Comparison of ENCODE assay signal across 8 cellular contexts in the genomic region with DNA sequence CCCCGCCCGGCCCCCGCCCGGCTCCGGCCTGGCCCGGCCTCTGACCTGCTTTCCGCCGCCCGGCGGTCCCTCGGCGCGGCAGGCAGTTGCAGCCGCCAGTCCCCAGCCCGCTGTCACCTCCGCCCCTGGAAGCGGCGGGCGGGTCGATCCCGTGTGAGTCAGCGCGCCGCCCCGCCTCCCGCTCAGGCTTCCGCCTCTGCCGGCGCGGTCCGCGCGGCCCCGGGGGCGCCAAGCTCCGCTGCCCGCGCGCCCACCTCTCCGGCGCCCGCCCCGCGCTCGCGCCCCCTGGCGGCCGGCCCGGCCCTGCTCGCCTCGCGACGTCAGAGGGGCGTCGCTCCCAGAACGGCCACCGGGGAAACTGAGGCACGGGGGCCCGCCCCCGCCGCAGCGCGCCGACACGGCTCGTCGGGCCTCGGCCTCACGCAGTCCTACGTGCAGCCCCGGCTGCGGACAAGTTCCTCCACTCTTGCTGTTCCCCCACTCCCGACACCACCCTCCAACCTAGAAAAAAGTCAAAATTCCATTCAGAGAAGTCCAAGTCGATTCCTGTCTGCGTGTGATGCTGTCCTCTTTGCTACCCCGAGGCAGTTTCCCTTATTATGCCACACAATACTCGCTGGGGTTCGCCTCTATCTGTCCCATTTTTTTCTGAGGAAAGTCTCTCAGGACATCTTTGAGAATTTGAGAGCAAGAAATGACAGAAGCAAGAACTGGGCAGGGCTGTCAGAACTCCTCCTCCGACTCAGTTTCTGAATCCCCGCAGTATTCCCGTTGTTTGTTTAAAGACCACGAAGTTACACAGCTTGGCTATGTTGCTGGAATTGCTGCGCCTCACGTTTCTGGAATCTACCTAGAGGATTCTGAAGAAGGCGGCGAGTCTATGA. TPM values are rescaled to one million over a fixed set of nuclear protein-coding genes. Genes with fewer than 3 reads are reported as not detected.
DNase-seq lines count a peak whose midpoint lies in the region; ATAC-seq and TF ChIP-seq lines count a peak whose summit lies in the region.

A gene with protein sequence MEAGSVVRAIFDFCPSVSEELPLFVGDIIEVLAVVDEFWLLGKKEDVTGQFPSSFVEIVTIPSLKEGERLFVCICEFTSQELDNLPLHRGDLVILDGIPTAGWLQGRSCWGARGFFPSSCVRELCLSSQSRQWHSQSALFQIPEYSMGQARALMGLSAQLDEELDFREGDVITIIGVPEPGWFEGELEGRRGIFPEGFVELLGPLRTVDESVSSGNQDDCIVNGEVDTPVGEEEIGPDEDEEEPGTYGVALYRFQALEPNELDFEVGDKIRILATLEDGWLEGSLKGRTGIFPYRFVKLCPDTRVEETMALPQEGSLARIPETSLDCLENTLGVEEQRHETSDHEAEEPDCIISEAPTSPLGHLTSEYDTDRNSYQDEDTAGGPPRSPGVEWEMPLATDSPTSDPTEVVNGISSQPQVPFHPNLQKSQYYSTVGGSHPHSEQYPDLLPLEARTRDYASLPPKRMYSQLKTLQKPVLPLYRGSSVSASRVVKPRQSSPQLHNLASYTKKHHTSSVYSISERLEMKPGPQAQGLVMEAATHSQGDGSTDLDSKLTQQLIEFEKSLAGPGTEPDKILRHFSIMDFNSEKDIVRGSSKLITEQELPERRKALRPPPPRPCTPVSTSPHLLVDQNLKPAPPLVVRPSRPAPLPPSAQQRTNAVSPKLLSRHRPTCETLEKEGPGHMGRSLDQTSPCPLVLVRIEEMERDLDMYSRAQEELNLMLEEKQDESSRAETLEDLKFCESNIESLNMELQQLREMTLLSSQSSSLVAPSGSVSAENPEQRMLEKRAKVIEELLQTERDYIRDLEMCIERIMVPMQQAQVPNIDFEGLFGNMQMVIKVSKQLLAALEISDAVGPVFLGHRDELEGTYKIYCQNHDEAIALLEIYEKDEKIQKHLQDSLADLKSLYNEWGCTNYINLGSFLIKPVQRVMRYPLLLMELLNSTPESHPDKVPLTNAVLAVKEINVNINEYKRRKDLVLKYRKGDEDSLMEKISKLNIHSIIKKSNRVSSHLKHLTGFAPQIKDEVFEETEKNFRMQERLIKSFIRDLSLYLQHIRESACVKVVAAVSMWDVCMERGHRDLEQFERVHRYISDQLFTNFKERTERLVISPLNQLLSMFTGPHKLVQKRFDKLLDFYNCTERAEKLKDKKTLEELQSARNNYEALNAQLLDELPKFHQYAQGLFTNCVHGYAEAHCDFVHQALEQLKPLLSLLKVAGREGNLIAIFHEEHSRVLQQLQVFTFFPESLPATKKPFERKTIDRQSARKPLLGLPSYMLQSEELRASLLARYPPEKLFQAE (N-terminal part only) (minus strand): TSS at position 155 of the 884 bp plus-strand sequence. CDS start 37,823 bp downstream, outside the sequence.

- peaks cover 9 to 45% (median 37%) of the 10 kb centered on the region in 4 donors for H3K4me1 ChIP-seq in transverse colon

- no peaks in the 10 kb centered on the region for H3K36me3 Mint-ChIP-seq in activated naive CD8-positive, alpha-beta T cell treated with anti-CD3 and anti-CD28 coated beads, Interleukin-2, amount 50 U/mL, for 24 hours (ENCODE audit: low read depth)

- no peak within 1 kb of the TSS for H3K27ac Mint-ChIP-seq in activated naive CD8-positive, alpha-beta T cell treated with anti-CD3 and anti-CD28 coated beads, Interleukin-2, amount 50 U/mL, for 24 hours

- TF ChIP-seq EP300 in transverse colon (IDR thresholded peaks at IDR 0.05; ENCODE audit: low read depth): no peak

- H3K9me3 ChIP-seq in KOPT-K1 (ENCODE audit: insufficient read depth, low read length, poor library complexity, severe bottlenecking) (no peaks in the 10 kb centered on the region), SU-DHL-6 (ENCODE audit: insufficient read depth, low read length) (no peaks in the 10 kb centered on the region), transverse colon (no peaks in the 10 kb centered on the region)

- H3K79me2 ChIP-seq in SU-DHL-6 (ENCODE audit: insufficient read depth, low read length): no peaks in the 10 kb centered on the region

- ATAC-seq in GM21737 (IDR thresholded peaks at IDR 0.05; ENCODE audit: unreplicated experiment): peak; percentile 65
- ATAC-seq in activated naive CD8-positive, alpha-beta T cell treated with anti-CD3 and anti-CD28 coated beads, Interleukin-2, amount 50 U/mL, for 24 hours: peak; percentile 91

- H3K9ac ChIP-seq in SU-DHL-6 (ENCODE audit: low read length): peak within 1 kb of the TSS; percentile 65

- H3K9me2 ChIP-seq in SU-DHL-6 (replicated peaks; ENCODE audit: insufficient read depth, low read length): no peaks in the 10 kb centered on the region

- H3K4me3 ChIP-seq in SU-DHL-6 (ENCODE audit: insufficient read depth, low read length, poor library complexity, severe bottlenecking): peak within 1 kb of the TSS; percentile 68
- peak within 1 kb of the TSS; percentile 47 to 83 (median 56) for H3K4me3 ChIP-seq in transverse colon

- H4K20me1 ChIP-seq in SU-DHL-6 (ENCODE audit: low read depth, low read length): no peaks in the 10 kb centered on the region

- in situ Hi-C loops in transverse colon (cut with MboI; ENCODE audit: low pct_ligation_motif_present in 1 of 4, low pct_unique_long_range_greater_than_20kb in 1 of 4, low sequenced_read_pairs in 3 of 4): no loop called here

- peak within 1 kb of the TSS; percentile 87 for H2AFZ ChIP-seq in SU-DHL-6 (ENCODE audit: low read depth, low read length, severe bottlenecking)

- H3K9me3 Mint-ChIP-seq in activated naive CD8-positive, alpha-beta T cell treated with anti-CD3 and anti-CD28 coated beads, Interleukin-2, amount 50 U/mL, for 24 hours: no peaks in the 10 kb centered on the region

- H3K27me3 ChIP-seq in SU-DHL-6 (ENCODE audit: low read length) (no peaks in the 10 kb centered on the region), transverse colon (no peaks in the 10 kb centered on the region)

- intact Hi-C loops in cardiac septum (cut with DNase I) (loop anchor here (1.0 to 10.0 kb wide), 4 partner anchors 33 to 175 kb away; partner anchors contain the start of gene ERLIN1), transverse colon (cut with DNase I; ENCODE audit: low total_unique reads) (no loop called here)

- TF ChIP-seq POLR2A in transverse colon (IDR thresholded peaks at IDR 0.05): no peak

- 7 to 33% methylated on average over 6 to 29 of the region's 86 CpGs for WGBS in transverse colon (ENCODE audit: low coverage in 1 of 2), 2 donors

- peaks cover 54% of the 10 kb centered on the region for H3K4me1 Mint-ChIP-seq in activated naive CD8-positive, alpha-beta T cell treated with anti-CD3 and anti-CD28 coated beads, Interleukin-2, amount 50 U/mL, for 24 hours

- TF ChIP-seq CTCF in SU-DHL-6 (IDR thresholded peaks at IDR 0.05; ENCODE audit: insufficient read depth, low read length, poor library complexity, severe bottlenecking) (peak; percentile 41), transverse colon (IDR thresholded peaks at IDR 0.05) (peak; percentile 31 to 58 (median 46))

- H3K36me3 ChIP-seq in KOPT-K1 (ENCODE audit: insufficient read depth, low read length): no peaks in the 10 kb centered on the region
- no peaks in the 10 kb centered on the region for H3K36me3 ChIP-seq in SU-DHL-6 (ENCODE audit: low read length)
- no peaks in the 10 kb centered on the region for H3K36me3 ChIP-seq in transverse colon

- peaks cover 6% of the 10 kb centered on the region for H3K27me3 Mint-ChIP-seq in activated naive CD8-positive, alpha-beta T cell treated with anti-CD3 and anti-CD28 coated beads, Interleukin-2, amount 50 U/mL, for 24 hours

- peak within 1 kb of the TSS; percentile 78 for H3K4me2 ChIP-seq in SU-DHL-6 (ENCODE audit: low read depth, low read length, poor library complexity, severe bottlenecking)

- DNase-seq in GDM1 (lab: John Stamatoyannopoulos, UW) (peak; percentile 85), cardiac septum (ENCODE audit: low spot score) (peak; percentile 92), pons (ENCODE audit: low spot score) (peak; percentile 30), transverse colon (peak; percentile 86)
- peak; percentile 88 for DNase-seq in activated naive CD8-positive, alpha-beta T cell treated with anti-CD3 and anti-CD28 coated beads, Interleukin-2, amount 50 U/mL, for 24 hours

- H3K27ac ChIP-seq in KOPT-K1 (ENCODE audit: low read depth, low read length, poor library complexity, severe bottlenecking): peak within 1 kb of the TSS; percentile 33
- H3K27ac ChIP-seq in SU-DHL-6 (ENCODE audit: low read depth, low read length): no peak within 1 kb of the TSS
- peak within 1 kb of the TSS; percentile 79 to 85 (median 84) for H3K27ac ChIP-seq in transverse colon

- H3F3A ChIP-seq in SU-DHL-6 (ENCODE audit: insufficient read depth): peaks cover 13% of the 10 kb centered on the region

- peak within 1 kb of the TSS; percentile 83 for H3K4me3 Mint-ChIP-seq in activated naive CD8-positive, alpha-beta T cell treated with anti-CD3 and anti-CD28 coated beads, Interleukin-2, amount 50 U/mL, for 24 hours

RNA-seq across cellular contexts. Expression of the gene that starts here (rescaled TPM):
- 5.6 TPM for total RNA-seq in cardiac septum
- 10 to 100 TPM; 38.5 to 68.5 (median 48.0) TPM for total RNA-seq in transverse colon

Comparison
In these comparisons a context has a peak if more than half of its experiments do, and no peak if none do; other contexts are left out.
1. DNase-seq: peak in every context shown above with its lines; median percentile 92 in cardiac septum; 88 in activated naive CD8-positive, alpha-beta T cell treated with anti-CD3 and anti-CD28 coated beads, Interleukin-2, amount 50 U/mL, for 24 hours; 86 in transverse colon; 85 in GDM1; 30 in pons.